16 cellular contexts compared by ENCODE assay signal in genomic region chr1:67893126-67893495, GRCh38. TPM values are rescaled to one million over a fixed set of nuclear protein-coding genes. Genes with fewer than 3 reads are reported as not detected.
"Had no signal": no experiment of that assay in that cellular context is flagged by ENCODE, and none has a peak within 500 bp of the region (broad histone marks: within the 10 kb centered on the region; RNA-seq: fewer than 3 reads in every experiment).

No MANE protein-coding gene starts in this region.

- DNase-seq: activated B cell treated with CpG ODN at 0.5 μM for 24 hours; activated CD4-positive, alpha-beta T cell treated with anti-CD3 and anti-CD28 coated beads for 48 hours; activated CD8-positive, alpha-beta T cell treated with anti-CD3 and anti-CD28 coated beads for 36 hours; activated effector memory CD4-positive, alpha-beta T cell treated with Interleukin-2 at 50 U/mL for 16 hours; activated naive CD4-positive, alpha-beta T cell treated with anti-CD3 and anti-CD28 coated beads, Interleukin-2, amount 50 U/mL, for 16 hours; activated T-cell treated with anti-CD3 and anti-CD28 coated beads, Interleukin-2, amount 50 U/mL, for 4 hours; effector memory CD8-positive, alpha-beta T cell; erythroblast; mammary epithelial cell; mucosa of descending colon; naive thymus-derived CD4-positive, alpha-beta T cell; posterior cingulate gyrus; stimulated activated CD4-positive, alpha-beta T cell treated with anti-CD3 and anti-CD28 coated beads, Interleukin-2, amount 100 ng/mL, for 48 hours; thyroid gland had no signal

- ATAC-seq: activated CD8-positive, alpha-beta T cell treated with anti-CD3 and anti-CD28 coated beads for 36 hours; activated T-cell treated with anti-CD3 and anti-CD28 coated beads, Interleukin-2, amount 50 U/mL, for 4 hours; effector memory CD8-positive, alpha-beta T cell; left lobe of liver; mucosa of descending colon; naive thymus-derived CD4-positive, alpha-beta T cell; stimulated activated memory B cell treated with anti-CD40 and anti-IgM and Interleukin-4, amounts not matched to agents 10 μg/mL and 1 μg/mL and 100 μg/mL, for 72 hours had no signal

- H3K27me3 ChIP-seq: thyroid gland had no signal

- H3K4me1 ChIP-seq: thyroid gland had no signal

- H3K27ac ChIP-seq: thyroid gland had no signal

- H3K4me3 ChIP-seq: mucosa of descending colon, thyroid gland had no signal

- H3K36me3 ChIP-seq: thyroid gland had no signal

- H3K9me3 ChIP-seq: mucosa of descending colon, thyroid gland had no signal

RNA-seq across cellular contexts. Expression of gene GNG12, which starts 59.8 kb away (rescaled TPM):
- total RNA-seq: activated B cell treated with CpG ODN at 0.5 μM for 24 hours; activated CD8-positive, alpha-beta T cell treated with anti-CD3 and anti-CD28 coated beads for 36 hours; naive thymus-derived CD4-positive, alpha-beta T cell had no signal
- polyA plus RNA-seq: naive thymus-derived CD4-positive, alpha-beta T cell had no signal
